ENCODE assay signal across 8 cellular contexts in genomic region chr12:9049520-9050133, GRCh38.
DNase-seq lines count a peak whose midpoint lies in the region; ATAC-seq and TF ChIP-seq lines count a peak whose summit lies in the region.

No MANE protein-coding gene starts in this region.

- peak; percentile 85 for TF ChIP-seq CTCF in CD8-positive, alpha-beta T cell (IDR thresholded peaks at IDR 0.05)
- TF ChIP-seq CTCF in epithelial cell of proximal tubule (conservative IDR thresholded peaks at IDR 0.05; ENCODE audit: low read depth, low read length) (peak; percentile 61), neural cell (IDR thresholded peaks at IDR 0.05; ENCODE audit: poor library complexity, severe bottlenecking) (peak; percentile 74)

- CTCF ChIA-PET in CD8-positive, alpha-beta T cell (lab: Charles Lee) = interaction anchor here (0.6 to 11.8 kb wide), 53 partner anchors 8 to 507 kb away, joined by 3 to 224 read pairs (median 5); partner anchors contain the start of genes AICDA, M6PR and PHC1

- H3K9me3 ChIP-seq in CD8-positive, alpha-beta T cell (ENCODE audit: low read length) = no peaks in the 10 kb centered on the region
- no peaks in the 10 kb centered on the region for H3K9me3 ChIP-seq in neural cell (ENCODE audit: low read length)

- intact Hi-C loops in CD8-positive, alpha-beta T cell (cut with DNase I, micrococcal nuclease) = loop anchor here (1.0 to 5.0 kb wide), 10 partner anchors 10 to 505 kb away; no protein-coding TSS in a partner anchor

- H2AFZ ChIP-seq in neural cell (ENCODE audit: low read depth, low read length) = no peak overlapping the region

- H3K9me3 Mint-ChIP-seq in CD8-positive, alpha-beta T cell = peaks cover 8% of the 10 kb centered on the region

- no peak for TF ChIP-seq EP300 in neural cell (conservative IDR thresholded peaks at IDR 0.05; ENCODE audit: poor library complexity, severe bottlenecking)

- H3K4me3 Mint-ChIP-seq in CD8-positive, alpha-beta T cell = no peak overlapping the region

- DNase-seq in CD8-positive, alpha-beta T cell = peak in 2 of 7 experiments; percentile 30 to 42
- DNase-seq in H4 (ENCODE audit: low spot score) = peak; percentile 33
- peak; percentile 35 for DNase-seq in RPMI7951 (ENCODE audit: low read depth)
- DNase-seq in epithelial cell of proximal tubule (ENCODE audit: low read depth) = no peak
- no peak for DNase-seq in ecto neural progenitor cell (ENCODE audit: low spot score)

- no peaks in the 10 kb centered on the region for H4K20me1 ChIP-seq in neural cell (ENCODE audit: insufficient read depth)

- TF ChIP-seq RAD21 in neural cell (conservative IDR thresholded peaks at IDR 0.05) = peak; percentile 74

- H3K36me3 ChIP-seq in CD8-positive, alpha-beta T cell (ENCODE audit: insufficient read depth, low read length) = no peaks in the 10 kb centered on the region
- no peaks in the 10 kb centered on the region for H3K36me3 ChIP-seq in neural cell (ENCODE audit: insufficient read depth, low read length)

- H3K27ac ChIP-seq in CD8-positive, alpha-beta T cell (ENCODE audit: low read depth, low read length) = no peak overlapping the region
- H3K27ac ChIP-seq in neural cell (ENCODE audit: low read length) = no peak overlapping the region

- no peak overlapping the region for H3K9ac ChIP-seq in neural cell (ENCODE audit: low read length)

- H3K4me1 Mint-ChIP-seq in CD8-positive, alpha-beta T cell (ENCODE audit: low read depth) = peaks cover 29% of the 10 kb centered on the region

- H3K9me2 ChIP-seq in neural cell (ENCODE audit: insufficient read depth, low read length) = no peaks in the 10 kb centered on the region

- H3K36me3 Mint-ChIP-seq in CD8-positive, alpha-beta T cell = peaks cover 5% of the 10 kb centered on the region

- no peak overlapping the region for H3K4me2 ChIP-seq in neural cell (ENCODE audit: low read length)

- POLR2A ChIA-PET in CD8-positive, alpha-beta T cell (lab: Charles Lee) = interaction anchor here (0.9 to 3.2 kb wide), 3 partner anchors 14 to 159 kb away, joined by 3 to 23 read pairs (median 3); partner anchors contain the start of gene M6PR

- no peaks in the 10 kb centered on the region for H3F3A ChIP-seq in neural cell (ENCODE audit: insufficient read depth, low read length, poor library complexity, severe bottlenecking)

- H3K79me2 ChIP-seq in neural cell (replicated peaks; ENCODE audit: insufficient read depth, low read length) = no peaks in the 10 kb centered on the region

- no peak overlapping the region for H3K27ac Mint-ChIP-seq in CD8-positive, alpha-beta T cell

- H3K27me3 Mint-ChIP-seq in CD8-positive, alpha-beta T cell (ENCODE audit: low read depth) = no peaks in the 10 kb centered on the region

- H3K27me3 ChIP-seq in CD8-positive, alpha-beta T cell (ENCODE audit: insufficient read depth, low read length) = no peaks in the 10 kb centered on the region
- H3K27me3 ChIP-seq in neural cell (ENCODE audit: insufficient read depth, low read depth, low read length) = no peaks in the 10 kb centered on the region

- H3K4me1 ChIP-seq in CD8-positive, alpha-beta T cell (ENCODE audit: insufficient read depth, low read length) = peaks cover 5% of the 10 kb centered on the region

- ATAC-seq in CD8-positive, alpha-beta T cell = peak; percentile 83
- ATAC-seq in GM18520 (IDR thresholded peaks at IDR 0.05; ENCODE audit: unreplicated experiment) (no peak), GM21717 (IDR thresholded peaks at IDR 0.05; ENCODE audit: unreplicated experiment) (no peak)

- H3K4me3 ChIP-seq in CD8-positive, alpha-beta T cell (ENCODE audit: low read depth, low read length) = no peak overlapping the region
- no peak overlapping the region for H3K4me3 ChIP-seq in epithelial cell of proximal tubule (ENCODE audit: low read depth, low read length)
- H3K4me3 ChIP-seq in neural cell (ENCODE audit: low read length) = no peak overlapping the region

TF ChIP-seq in neural cell, 6 proteins besides CTCF, POLR2A, EP300 and RAD21:
- TF ChIP-seq SMC3 (conservative IDR thresholded peaks at IDR 0.05; ENCODE audit: poor library complexity) (peak; percentile 77), POLR2AphosphoS5 (IDR thresholded peaks at IDR 0.05) (no peak)

Comparison
In these comparisons a context has a peak if more than half of its experiments do, and no peak if none do; other contexts are left out.
1. DNase-seq: peak in H4 (single experiment) and RPMI7951 (single experiment); none in epithelial cell of proximal tubule (single experiment) and ecto neural progenitor cell (single experiment).
2. Peak in every context shown above with its lines, with median percentiles within 50 percentile points of each other: CTCF ChIP-seq.